15 cellular contexts compared by ENCODE assay signal in genomic region chr12:46110928-46111699, GRCh38.
DNase-seq lines count a peak whose midpoint lies in the region; ATAC-seq and TF ChIP-seq lines count a peak whose summit lies in the region.
"Had no signal": no experiment of that assay in that cellular context is flagged by ENCODE, and none has a peak within 500 bp of the region (broad histone marks: within the 10 kb centered on the region; RNA-seq: fewer than 3 reads in every experiment).

No MANE protein-coding gene starts in this region.

- WGBS in aorta, 2 donors: 54 to 67% methylated on average over 1 of the region's 1 CpG

- no peak overlapping the region for H3K4me3 ChIP-seq in AG10803 (ENCODE audit: low read length)
- H3K4me3 ChIP-seq in fibroblast of lung (replicated peaks in 1 of 4; ENCODE audit: control extremely low read depth in 1 of 4, insufficient read depth in 1 of 4, low read depth in 3 of 4, low read length in 4 of 4): no peak overlapping the region
- H3K4me3 ChIP-seq in aorta (ENCODE audit: low read length in 2 of 2): no peak overlapping the region
- H3K4me3 ChIP-seq: BLaER1, skin epidermis had no signal

- H3K79me2 ChIP-seq in fibroblast of lung (ENCODE audit: control insufficient read depth, insufficient read depth, low read length): no peaks in the 10 kb centered on the region

- ATAC-seq in GM18909 (IDR thresholded peaks at IDR 0.05; ENCODE audit: poor library complexity, unreplicated experiment): peak; percentile 40
- no peak for ATAC-seq in aorta (ENCODE audit: low FRiP score)

- no peaks in the 10 kb centered on the region for H3K4me1 ChIP-seq in fibroblast of lung (ENCODE audit: control insufficient read depth, extremely low read depth, insufficient read depth, low read length)
- no peaks in the 10 kb centered on the region for H3K4me1 ChIP-seq in aorta (ENCODE audit: control insufficient read depth in 1 of 2, insufficient read depth in 2 of 2, low read length in 2 of 2)

- H4K20me1 ChIP-seq in fibroblast of lung (ENCODE audit: control insufficient read depth, extremely low read depth, insufficient read depth, low read length): no peaks in the 10 kb centered on the region
- H4K20me1 ChIP-seq: BLaER1 had no signal

- no peaks in the 10 kb centered on the region for H3K9me3 ChIP-seq in fibroblast of lung (ENCODE audit: control insufficient read depth, insufficient read depth, low read depth, low read length)
- H3K9me3 ChIP-seq in aorta (ENCODE audit: control insufficient read depth, low read length): no peaks in the 10 kb centered on the region
- H3K9me3 ChIP-seq: BLaER1 had no signal

- H3K27ac ChIP-seq in fibroblast of lung (ENCODE audit: insufficient read depth, low read length) (no peak overlapping the region), aorta (ENCODE audit: low read depth in 1 of 2, low read length in 2 of 2) (no peak overlapping the region)
- H3K27ac ChIP-seq: BLaER1, HL-60, skin epidermis had no signal

- TF ChIP-seq CTCF in AG10803 (conservative IDR thresholded peaks at IDR 0.05; ENCODE audit: low read length) (0 out of 2 replicates have a peak, but pooled peaks have one; percentile 13), fibroblast of lung (conservative IDR thresholded peaks at IDR 0.05 in 1 of 2, IDR thresholded peaks at IDR 0.05 in 1 of 2; ENCODE audit: low read depth in 1 of 2, low read length in 2 of 2) (peak; percentile 8 to 31)

- no peaks in the 10 kb centered on the region for H3K36me3 ChIP-seq in fibroblast of lung (ENCODE audit: control insufficient read depth, insufficient read depth, low read length)
- no peaks in the 10 kb centered on the region for H3K36me3 ChIP-seq in aorta (ENCODE audit: control insufficient read depth in 1 of 2, insufficient read depth in 2 of 2, low read length in 1 of 2)
- H3K36me3 ChIP-seq: BLaER1 had no signal

- no peak overlapping the region for H3K4me2 ChIP-seq in fibroblast of lung (ENCODE audit: extremely low read depth, insufficient read depth, low read length)
- H3K4me2 ChIP-seq: BLaER1 had no signal

- intact Hi-C loops in aorta (cut with DNase I): no loop called here

- DNase-seq in AG10803 (ENCODE audit: low read depth) (no peak), NAMALWA (ENCODE audit: low spot score) (peak; percentile 70), fibroblast of lung (ENCODE audit: low read depth in 2 of 2) (no peak), OCI-M1 (lab: John Stamatoyannopoulos, UW) (no peak), aorta (no peak), SIG-M5 treated with dmso at 0.1 percent for 504 hours (lab: John Stamatoyannopoulos, UW; ENCODE audit: unreplicated experiment) (no peak)
- no peak for DNase-seq in activated CD4-positive, CD25-positive, alpha-beta regulatory T cell treated with anti-CD3 and anti-CD28 coated beads, Interleukin-2, amount 50 U/mL, for 72 hours
- DNase-seq: activated CD4-positive, alpha-beta memory T cell treated with anti-CD3 and anti-CD28 coated beads for 36 hours; activated naive CD4-positive, alpha-beta T cell treated with Interleukin-2 at 50 U/mL for 16 hours; NCI-H1048; nephron progenitor cell had no signal

- no peak overlapping the region for H2AFZ ChIP-seq in fibroblast of lung (ENCODE audit: low read length)

- no peak overlapping the region for H3K9ac ChIP-seq in fibroblast of lung (ENCODE audit: insufficient read depth, low read length)
- H3K9ac ChIP-seq: BLaER1 had no signal

- no peaks in the 10 kb centered on the region for H3K27me3 ChIP-seq in fibroblast of lung (ENCODE audit: control insufficient read depth, insufficient read depth, low read length)
- H3K27me3 ChIP-seq in aorta (ENCODE audit: control insufficient read depth in 1 of 2, insufficient read depth in 2 of 2, low read length in 1 of 2): no peaks in the 10 kb centered on the region
- H3K27me3 ChIP-seq: BLaER1 had no signal
